Comparison of ENCODE assay signal across 1 cellular context in genomic region chr1:186615332-186615731, GRCh38.
TF ChIP-seq lines count a peak whose summit lies in the region.

No MANE protein-coding gene starts in this region.

TF ChIP-seq in endothelial cell of umbilical vein, 7 proteins besides CTCF, POLR2A, EP300 and RAD21 (continued from another document):
- TF ChIP-seq MYC (IDR thresholded peaks at IDR 0.05; ENCODE audit: low read depth, low read length) (no peak), MAX (IDR thresholded peaks at IDR 0.05; ENCODE audit: insufficient read depth, insufficient read length) (no peak), EZH2 (IDR thresholded peaks at IDR 0.05; ENCODE audit: borderline replicate concordance, low read depth, low read length, severe bottlenecking) (no peak)
TF ChIP-seq in endothelial cell of umbilical vein: peak in this region for 0.
